ENCODE assay signal across 9 cellular contexts in the genomic region with DNA sequence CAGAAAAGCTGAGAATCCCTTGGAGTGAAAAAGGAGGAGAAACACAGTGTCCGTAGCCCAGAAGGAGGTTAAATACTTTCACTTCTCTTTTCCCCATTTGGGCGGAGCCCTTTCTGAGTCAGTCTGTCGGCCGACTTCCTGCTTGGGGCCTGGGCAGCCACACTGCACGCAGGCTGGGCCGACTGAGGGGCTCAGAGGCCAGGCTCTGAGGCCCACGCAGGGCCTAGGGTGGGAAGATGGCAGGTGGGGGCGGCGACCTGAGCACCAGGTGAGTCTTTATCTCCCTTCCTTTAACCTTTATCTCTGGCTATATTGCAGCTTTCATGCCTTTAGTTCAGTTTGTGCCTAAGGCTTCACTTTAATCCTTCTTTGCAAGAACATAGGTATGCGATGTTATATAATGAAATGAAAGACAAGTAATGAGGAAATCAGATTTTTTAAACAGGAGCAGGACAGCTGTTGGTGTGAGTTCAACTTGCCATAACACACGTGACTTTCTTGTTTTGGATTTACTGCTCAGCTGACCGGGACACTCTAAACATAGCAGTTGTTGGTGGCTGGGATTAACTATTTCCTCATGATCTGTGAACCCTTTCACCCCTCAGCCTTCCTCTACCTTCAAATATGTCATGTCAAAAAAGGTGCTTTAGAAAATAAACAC. TPM values are rescaled to one million over a fixed set of nuclear protein-coding genes. Genes with fewer than 3 reads are reported as not detected.
DNase-seq lines count a peak whose midpoint lies in the region; ATAC-seq lines count a peak whose summit lies in the region.
"Had no signal": no experiment of that assay in that cellular context is flagged by ENCODE, and none has a peak within 500 bp of the region (broad histone marks: within the 10 kb centered on the region; RNA-seq: fewer than 3 reads in every experiment).

SP100 (plus strand) TSS at position 141 of the 661 bp plus-strand sequence; CDS start at position 237, 96 bp downstream.

- peaks cover 41% of the 10 kb centered on the region for H3K4me1 Mint-ChIP-seq in activated T-helper 17 cell treated with anti-CD3 and anti-CD28 coated beads, Interleukin-2, amount 50 U/mL, for 72 hours

- H3K27ac ChIP-seq in aorta (ENCODE audit: low read depth in 1 of 2, low read length in 2 of 2) = peak within 1 kb of the TSS; percentile 84 to 98
- H3K27ac ChIP-seq: 22Rv1 had no signal

- peaks cover 41% of the 10 kb centered on the region for H3K36me3 Mint-ChIP-seq in activated T-helper 17 cell treated with anti-CD3 and anti-CD28 coated beads, Interleukin-2, amount 50 U/mL, for 72 hours (ENCODE audit: low read depth)

- H3K9me3 Mint-ChIP-seq in activated T-helper 17 cell treated with anti-CD3 and anti-CD28 coated beads, Interleukin-2, amount 50 U/mL, for 72 hours = no peaks in the 10 kb centered on the region

- peaks cover 0 to 2% of the 10 kb centered on the region in 2 donors for H3K4me1 ChIP-seq in aorta (ENCODE audit: control insufficient read depth in 1 of 2, insufficient read depth in 2 of 2, low read length in 2 of 2)

- H3K9me3 ChIP-seq in aorta (ENCODE audit: control insufficient read depth, low read length) = no peaks in the 10 kb centered on the region

- peak within 1 kb of the TSS; percentile 96 for H3K27ac Mint-ChIP-seq in activated T-helper 17 cell treated with anti-CD3 and anti-CD28 coated beads, Interleukin-2, amount 50 U/mL, for 72 hours

- intact Hi-C loops in aorta (cut with DNase I) = no loop called here

- H3K36me3 ChIP-seq in aorta (ENCODE audit: control insufficient read depth in 1 of 2, insufficient read depth in 2 of 2, low read length in 1 of 2) = no peaks in the 10 kb centered on the region

- peak within 1 kb of the TSS; percentile 100 for H3K4me3 Mint-ChIP-seq in activated T-helper 17 cell treated with anti-CD3 and anti-CD28 coated beads, Interleukin-2, amount 50 U/mL, for 72 hours

- peak; percentile 77 for ATAC-seq in HG03060 (IDR thresholded peaks at IDR 0.05; ENCODE audit: low read depth, unreplicated experiment)
- peak; percentile 85 for ATAC-seq in activated T-helper 17 cell treated with anti-CD3 and anti-CD28 coated beads, Interleukin-2, amount 50 U/mL, for 72 hours (replicated peaks)
- peak; percentile 92 for ATAC-seq in aorta (ENCODE audit: low FRiP score)

- peak within 1 kb of the TSS; percentile 95 to 96 for H3K4me3 ChIP-seq in aorta (ENCODE audit: low read length in 2 of 2)

- 3% methylated on average over 12 of the region's 12 CpGs for WGBS in aorta, 2 donors

- DNase-seq in DMS 273 (lab: John Stamatoyannopoulos, UW; ENCODE audit: unreplicated experiment) (peak; percentile 55), DMS 273 treated with DMSO at 0.1 percent for 48 hours (lab: John Stamatoyannopoulos, UW) (no peak), RPMI7951 (ENCODE audit: low read depth) (peak; percentile 89), foreskin melanocyte (peak; percentile 74), renal cortical epithelial cell (ENCODE audit: low read depth) (peak; percentile 76), aorta (peak; percentile 87 to 89)

- H3K27me3 Mint-ChIP-seq in activated T-helper 17 cell treated with anti-CD3 and anti-CD28 coated beads, Interleukin-2, amount 50 U/mL, for 72 hours = no peaks in the 10 kb centered on the region

- no peaks in the 10 kb centered on the region for H3K27me3 ChIP-seq in aorta (ENCODE audit: control insufficient read depth in 1 of 2, insufficient read depth in 2 of 2, low read length in 1 of 2)

RNA-seq across cellular contexts. Expression of gene SP100, which starts in this region (rescaled TPM):
- total RNA-seq in RPMI7951 (2014; rRNA removed; shearing (Covaris generic)) = 127 and 129 TPM in 2 replicates
- total RNA-seq in activated T-helper 17 cell treated with anti-CD3 and anti-CD28 coated beads, Interleukin-2, amount 50 U/mL, for 72 hours = 100 to 1,000 TPM; 131 to 175 TPM
- total RNA-seq in renal cortical epithelial cell (54.0 and 88.6 TPM in 2 replicates), aorta (100 to 1,000 TPM; 122 to 171 TPM)
- polyA plus RNA-seq in aorta = 10 to 100 TPM; 58.7 to 70.8 TPM
